In the genomic region with DNA sequence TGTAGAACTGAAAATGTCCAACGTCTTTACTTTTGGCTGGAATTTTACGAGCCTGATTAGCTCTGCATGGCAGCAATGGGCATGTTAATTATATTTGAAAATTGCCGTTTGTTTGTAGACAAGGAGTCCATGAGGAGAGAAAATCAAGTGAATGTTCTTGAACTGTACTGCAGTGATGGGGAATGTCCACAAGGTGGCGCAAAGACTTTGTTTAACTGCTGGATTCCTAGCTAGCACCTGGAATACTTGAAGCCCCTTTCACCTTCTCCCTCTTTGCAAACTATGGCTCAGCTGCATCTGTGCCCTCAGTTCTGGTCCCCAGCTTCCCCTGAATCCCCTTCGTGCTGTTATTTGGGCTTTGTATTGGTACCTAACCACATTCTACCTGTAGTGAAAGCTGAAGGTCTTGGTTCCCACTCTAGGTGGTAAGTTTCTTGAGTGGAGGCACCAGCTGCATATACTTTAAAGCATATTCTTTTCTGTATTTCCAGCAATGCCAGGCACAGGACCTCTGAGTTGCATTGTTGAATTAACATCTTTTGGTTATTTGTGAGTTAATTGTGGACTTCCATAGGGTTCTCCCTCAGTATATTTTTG, we compare ENCODE assay signal across 8 cellular contexts. TPM values are rescaled to one million over a fixed set of nuclear protein-coding genes. Genes with fewer than 3 reads are reported as not detected.
A peak's percentile ranks its signal among the peaks of the same experiment; 100 is the strongest.
DNase-seq lines count a peak whose midpoint lies in the region; ATAC-seq, FAIRE-seq and TF ChIP-seq lines count a peak whose summit lies in the region.

No MANE protein-coding gene starts in this region.

- no peak overlapping the region for H3K4me3 ChIP-seq in HAP-1
- no peak overlapping the region for H3K4me3 ChIP-seq in WI38 (ENCODE audit: low read depth, low read length)
- no peak overlapping the region for H3K4me3 ChIP-seq in kidney (ENCODE audit: low read length in 2 of 2)

- no peaks in the 10 kb centered on the region for H3K27me3 ChIP-seq in HAP-1 (ENCODE audit: low read depth)

- intact Hi-C loops in kidney (cut with DNase I): loop anchor here (10.0 kb wide), 1 partner anchor 133 kb away; no protein-coding TSS in a partner anchor

- DNase-seq in COLO668 (lab: John Stamatoyannopoulos, UW; ENCODE audit: unreplicated experiment) (peak; percentile 42), HAP-1 (ENCODE audit: low spot score in 2 of 2) (peak; percentile 73 to 80), NCI-H2171 treated with DMSO at 0.1 percent for 48 hours (lab: John Stamatoyannopoulos, UW) (peak; percentile 52), kidney (no peak)
- peak; percentile 53 for DNase-seq in central memory CD4-positive, alpha-beta T cell
- DNase-seq in stimulated activated CD4-positive, alpha-beta T cell treated with anti-CD3 and anti-CD28 coated beads, Interleukin-2, amount 100 ng/mL, for 48 hours: peak; percentile 49 to 52

- H3K9me3 ChIP-seq in HAP-1 (no peaks in the 10 kb centered on the region), kidney (ENCODE audit: control insufficient read depth in 1 of 2, low read length in 2 of 2) (no peaks in the 10 kb centered on the region)

- no peak for ATAC-seq in GM18909 (IDR thresholded peaks at IDR 0.05; ENCODE audit: poor library complexity, unreplicated experiment)

- in situ Hi-C loops in HAP-1 (cut with MboI; ENCODE audit: low sequenced_read_pairs): loop anchor here (5.0 kb wide), 1 partner anchor 126 kb away; the partner anchor contains the start of gene SCN5A

- H3K4me1 ChIP-seq in HAP-1 (peaks cover 11% of the 10 kb centered on the region), kidney (ENCODE audit: control insufficient read depth in 1 of 2, insufficient read depth in 1 of 2, low read depth in 1 of 2, low read length in 2 of 2) (no peaks in the 10 kb centered on the region)

- no peak overlapping the region for H3K27ac ChIP-seq in kidney (ENCODE audit: low read depth in 2 of 2, low read length in 2 of 2)

- no peak for FAIRE-seq in kidney (lab: Jason Lieb, UNC)

- peaks cover 36% of the 10 kb centered on the region for H3K36me3 ChIP-seq in HAP-1 (replicated peaks)
- peaks cover 10 to 13% of the 10 kb centered on the region in 2 donors for H3K36me3 ChIP-seq in kidney (ENCODE audit: control insufficient read depth in 1 of 2, insufficient read depth in 2 of 2, low read length in 2 of 2)

- TF ChIP-seq CTCF in WI38 (IDR thresholded peaks at IDR 0.05; ENCODE audit: low read depth, low read length) (peak; percentile 83), kidney (IDR thresholded peaks at IDR 0.05; ENCODE audit: borderline replicate concordance, extremely low read depth, insufficient read depth) (peak; percentile 87)

- H3K9ac ChIP-seq in kidney (ENCODE audit: low read length in 2 of 2): no peak overlapping the region

RNA-seq across cellular contexts. Expression of gene EXOG, which starts 25.3 kb away (rescaled TPM):
- total RNA-seq in kidney: 16.4 TPM
- polyA plus RNA-seq in kidney (ENCODE audit: insufficient read depth, low read depth, low replicate concordance): 5.5 TPM
